ENCODE assay signal across 8 cellular contexts in genomic region chr3:132029182-132029902, GRCh38. TPM values are rescaled to one million over a fixed set of nuclear protein-coding genes. Genes with fewer than 3 reads are reported as not detected.
DNase-seq lines count a peak whose midpoint lies in the region; ATAC-seq, FAIRE-seq and TF ChIP-seq lines count a peak whose summit lies in the region.

No MANE protein-coding gene starts in this region.

- H3K9me3 ChIP-seq in BE2C = no peaks in the 10 kb centered on the region
- H3K9me3 ChIP-seq in endocrine pancreas (ENCODE audit: control insufficient read depth, low read length) = no peaks in the 10 kb centered on the region

- H3K36me3 ChIP-seq in BE2C (no peaks in the 10 kb centered on the region), endocrine pancreas (ENCODE audit: control insufficient read depth, insufficient read depth, low read length) (no peaks in the 10 kb centered on the region)

- H3K4me3 ChIP-seq in BE2C (ENCODE audit: low read depth, low read length) (no peak overlapping the region), endocrine pancreas (ENCODE audit: control insufficient read depth, insufficient read depth, low read length) (peak overlapping the region; percentile 64)

- FAIRE-seq in GM19239 (lab: Jason Lieb, UNC) = peak; percentile 84

- H3K9ac ChIP-seq in endocrine pancreas (ENCODE audit: control insufficient read depth, insufficient read depth, low read length) = no peak overlapping the region

- TF ChIP-seq CTCF in BE2C (IDR thresholded peaks at IDR 0.05; ENCODE audit: low read depth, low read length) = peak; percentile 99

- peak; percentile 52 for ATAC-seq in HG03469 (IDR thresholded peaks at IDR 0.05; ENCODE audit: unreplicated experiment)

- H3K27me3 ChIP-seq in BE2C = no peaks in the 10 kb centered on the region
- H3K27me3 ChIP-seq in endocrine pancreas (ENCODE audit: control insufficient read depth, insufficient read depth, low read length) = peaks cover 2% of the 10 kb centered on the region

- peak; percentile 91 for DNase-seq in BE2C
- DNase-seq in GM19239 (ENCODE audit: insufficient read length, low spot score) = peak; percentile 66
- DNase-seq in NCI-H526 (lab: John Stamatoyannopoulos, UW) = peak; percentile 62 to 90
- peak; percentile 51 for DNase-seq in activated CD4-positive, alpha-beta T cell treated with anti-CD3 and anti-CD28 coated beads, Interleukin-2, amount 50 U/mL, for 1 hour
- DNase-seq in medulla oblongata (ENCODE audit: extremely low spot score) = peak; percentile 84
- DNase-seq in stimulated activated CD8-positive, alpha-beta memory T cell treated with anti-CD3 and anti-CD28 coated beads, Interleukin-2, amount 100 ng/mL, for 48 hours (ENCODE audit: low read depth in 2 of 2) = peak; percentile 50 to 52

- H3K4me1 ChIP-seq in BE2C = 0 out of 2 replicates have a peak, but pooled peaks cover 2% of the 10 kb centered on the region
- peaks cover 21% of the 10 kb centered on the region for H3K4me1 ChIP-seq in endocrine pancreas (ENCODE audit: control insufficient read depth, insufficient read depth, low read length)

RNA-seq across cellular contexts. Expression of gene CPNE4, which starts 5.5 kb away (rescaled TPM):
- polyA plus RNA-seq in BE2C (2012; ENCODE audit: insufficient read depth, insufficient read length, low read depth) = 26.6 TPM
